Comparison of ENCODE assay signal across 29 cellular contexts in the genomic region with DNA sequence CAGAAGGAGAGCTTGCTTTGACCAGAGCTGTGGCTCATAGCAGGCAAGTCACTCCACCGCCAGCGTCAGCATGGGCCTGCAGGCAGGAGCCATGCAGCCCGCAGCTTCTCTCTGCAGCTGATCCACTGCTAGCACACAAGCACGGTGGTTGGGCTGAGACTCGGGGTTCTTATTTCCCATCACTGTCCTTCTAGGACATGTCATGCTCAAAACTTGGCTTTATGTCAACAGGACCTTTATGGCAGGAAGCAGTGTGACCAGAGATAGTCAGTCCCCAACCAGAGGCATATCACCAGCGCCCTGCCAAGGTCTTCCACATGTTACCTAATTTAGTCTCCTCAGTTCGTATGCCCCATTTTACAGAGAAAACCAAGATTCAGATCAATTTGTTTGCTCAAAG. TPM values are rescaled to one million over a fixed set of nuclear protein-coding genes. Genes with fewer than 3 reads are reported as not detected.
"Had no signal": no experiment of that assay in that cellular context is flagged by ENCODE, and none has a peak within 500 bp of the region (broad histone marks: within the 10 kb centered on the region; RNA-seq: fewer than 3 reads in every experiment).

No MANE protein-coding gene starts in this region.

- H3K4me3 ChIP-seq: body of pancreas, SK-N-MC had no signal

- H3K4me1 ChIP-seq: body of pancreas had no signal

- H3K9me3 Mint-ChIP-seq: activated naive CD4-positive, alpha-beta T cell treated with anti-CD3 and anti-CD28 coated beads, Interleukin-2, amount 10 ng/mL, durations not matched to agents 7 days and 5 days; activated T-cell treated with anti-CD3 and anti-CD28 coated beads, Interleukin-2, amount 50 U/mL, for 72 hours; immature natural killer cell; nephron; WTC11 had no signal

- H3K9me3 ChIP-seq: body of pancreas had no signal

- H3K27ac ChIP-seq: body of pancreas, SK-N-MC had no signal

- H3K27me3 ChIP-seq: body of pancreas had no signal

- ATAC-seq: activated T-cell treated with anti-CD3 and anti-CD28 coated beads, Interleukin-2, amount 50 U/mL, for 72 hours; body of pancreas; stimulated activated naive CD8-positive, alpha-beta T cell treated with anti-CD3 and anti-CD28 coated beads, Interleukin-15, Interleukin-2, amounts not matched to agents 100 U/mL and 50 U/mL, for 24 hours; T-helper 17 cell; WTC11 had no signal

- H3K27ac Mint-ChIP-seq: activated naive CD4-positive, alpha-beta T cell treated with anti-CD3 and anti-CD28 coated beads, Interleukin-2, amount 10 ng/mL, durations not matched to agents 7 days and 5 days; activated T-cell treated with anti-CD3 and anti-CD28 coated beads, Interleukin-2, amount 50 U/mL, for 72 hours; immature natural killer cell; nephron; T-helper 17 cell; WTC11 had no signal

- DNase-seq: activated CD4-positive, alpha-beta T cell treated with anti-CD3 and anti-CD28 coated beads, Interleukin-2, amount 50 U/mL, for 4 hours; activated effector memory CD4-positive, alpha-beta T cell treated with anti-CD3 and anti-CD28 coated beads, Interleukin-2, amount 50 U/mL, for 16 hours; activated naive CD4-positive, alpha-beta T cell treated with anti-CD3 and anti-CD28 coated beads, Interleukin-2, amount 10 ng/mL, durations not matched to agents 7 days and 5 days; activated T-cell treated with anti-CD3 and anti-CD28 coated beads, Interleukin-2, amount 50 U/mL, for 72 hours; anterior cingulate cortex; body of pancreas; caudate nucleus; dermis blood vessel endothelial cell; effector CD8-positive, alpha-beta T cell; erythroblast; foreskin fibroblast; immature natural killer cell; mesenchymal stem cell; occipital lobe; stimulated activated CD4-positive, alpha-beta T cell treated with anti-CD3 and anti-CD28 coated beads, Interleukin-4, amount 100 ng/mL, for 4 hours; stimulated activated naive CD8-positive, alpha-beta T cell treated with anti-CD3 and anti-CD28 coated beads, Interleukin-15, Interleukin-2, amounts not matched to agents 100 U/mL and 50 U/mL, for 24 hours; SW 1271; T-helper 17 cell had no signal

- H3K4me1 Mint-ChIP-seq: immature natural killer cell had no signal

- H3K4me3 Mint-ChIP-seq: activated naive CD4-positive, alpha-beta T cell treated with anti-CD3 and anti-CD28 coated beads, Interleukin-2, amount 10 ng/mL, durations not matched to agents 7 days and 5 days; activated T-cell treated with anti-CD3 and anti-CD28 coated beads, Interleukin-2, amount 50 U/mL, for 72 hours; immature natural killer cell; nephron; T-helper 17 cell; WTC11 had no signal

- H3K36me3 Mint-ChIP-seq: activated naive CD4-positive, alpha-beta T cell treated with anti-CD3 and anti-CD28 coated beads, Interleukin-2, amount 10 ng/mL, durations not matched to agents 7 days and 5 days; immature natural killer cell; WTC11 had no signal

RNA-seq across cellular contexts. Expression of a gene that starts 5.3 kb away (rescaled TPM):
- total RNA-seq: body of pancreas, dermis blood vessel endothelial cell, fibroblast of lung, myocyte, renal cortical epithelial cell, subcutaneous adipose tissue, ureter, WTC11 had no signal
- polyA plus RNA-seq: fibroblast of lung, immature natural killer cell had no signal

RNA-seq across cellular contexts. Expression of a gene that starts 22.1 kb away (rescaled TPM):
- total RNA-seq: body of pancreas, dermis blood vessel endothelial cell, fibroblast of lung, lower leg skin, mononuclear cell, myocyte, occipital lobe, posterior vena cava, renal cortical epithelial cell, subcutaneous adipose tissue, T-helper 17 cell, ureter, WTC11 had no signal
- polyA plus RNA-seq: fibroblast of lung, immature natural killer cell had no signal
